Comparison of ENCODE assay signal across 8 cellular contexts in genomic region chr2:43127208-43127940, GRCh38.
DNase-seq lines count a peak whose midpoint lies in the region; ATAC-seq and TF ChIP-seq lines count a peak whose summit lies in the region.

No MANE protein-coding gene starts in this region.

- no peaks in the 10 kb centered on the region for H3K36me3 Mint-ChIP-seq in activated CD8-positive, alpha-beta T cell treated with anti-CD3 and anti-CD28 coated beads for 36 hours (ENCODE audit: low read depth)
- H3K36me3 Mint-ChIP-seq in endodermal cell (ENCODE audit: low read depth): no peaks in the 10 kb centered on the region
- H3K36me3 Mint-ChIP-seq in natural killer cell treated with Interleukin-12 subunit alpha and Interleukin-12 subunit beta and Interleukin-15 and Interleukin-18, amount 100 ng/mL, for 72 hours: no peaks in the 10 kb centered on the region

- peaks cover 78% of the 10 kb centered on the region for H3K4me1 Mint-ChIP-seq in activated CD8-positive, alpha-beta T cell treated with anti-CD3 and anti-CD28 coated beads for 36 hours (ENCODE audit: low read depth)
- H3K4me1 Mint-ChIP-seq in endodermal cell: peaks cover 5% of the 10 kb centered on the region
- peaks cover 49 to 53% of the 10 kb centered on the region in 2 donors for H3K4me1 Mint-ChIP-seq in natural killer cell treated with Interleukin-12 subunit alpha and Interleukin-12 subunit beta and Interleukin-15 and Interleukin-18, amount 100 ng/mL, for 72 hours (ENCODE audit: low read depth in 2 of 2)

- no peak overlapping the region for H3K9ac ChIP-seq in endodermal cell (ENCODE audit: extremely low read depth, low read length, poor library complexity, severe bottlenecking)

- H3K27ac Mint-ChIP-seq in activated CD8-positive, alpha-beta T cell treated with anti-CD3 and anti-CD28 coated beads for 36 hours: peak overlapping the region; percentile 6
- H3K27ac Mint-ChIP-seq in endodermal cell: no peak overlapping the region
- H3K27ac Mint-ChIP-seq in natural killer cell treated with Interleukin-12 subunit alpha and Interleukin-12 subunit beta and Interleukin-15 and Interleukin-18, amount 100 ng/mL, for 72 hours: peak overlapping the region; percentile 66 to 81

- POLR2A ChIA-PET in GM10248 (lab: Yijun Ruan, JAX): no interaction called here
- POLR2A ChIA-PET in activated CD8-positive, alpha-beta T cell treated with anti-CD3 and anti-CD28 coated beads for 36 hours (lab: Charles Lee): interaction anchor here (0.7 to 20.8 kb wide), 6 partner anchors 9 to 317 kb away, joined by 3 to 549 read pairs (median 4); partner anchors contain the start of gene ZFP36L2

- DNase-seq in GM10248 (ENCODE audit: extremely low spot score) (peak; percentile 82), NAMALWA (ENCODE audit: low spot score) (peak; percentile 71), endodermal cell (peak; percentile 92), suprapubic skin (ENCODE audit: low spot score in 2 of 2) (no peak), cortex of kidney (lab: John Stamatoyannopoulos, UW) (no peak)
- peak; percentile 92 for DNase-seq in activated CD8-positive, alpha-beta T cell treated with anti-CD3 and anti-CD28 coated beads for 36 hours
- peak; percentile 87 for DNase-seq in natural killer cell treated with Interleukin-12 subunit alpha and Interleukin-12 subunit beta and Interleukin-15 and Interleukin-18, amount 100 ng/mL, for 72 hours (ENCODE audit: low spot score)

- no peak overlapping the region for H3K27ac ChIP-seq in endodermal cell (ENCODE audit: low read depth, low read length)
- peak overlapping the region; percentile 53 for H3K27ac ChIP-seq in suprapubic skin

- no peaks in the 10 kb centered on the region for H3K27me3 Mint-ChIP-seq in activated CD8-positive, alpha-beta T cell treated with anti-CD3 and anti-CD28 coated beads for 36 hours
- H3K27me3 Mint-ChIP-seq in endodermal cell (ENCODE audit: insufficient read depth): peaks cover 3% of the 10 kb centered on the region
- no peaks in the 10 kb centered on the region for H3K27me3 Mint-ChIP-seq in natural killer cell treated with Interleukin-12 subunit alpha and Interleukin-12 subunit beta and Interleukin-15 and Interleukin-18, amount 100 ng/mL, for 72 hours

- TF ChIP-seq POLR2A in suprapubic skin (IDR thresholded peaks at IDR 0.05): no peak

- 75 to 94% methylated on average over 14 to 24 of the region's 24 CpGs for WGBS in endodermal cell (ENCODE audit: insufficient coverage in 1 of 2, insufficient read length in 1 of 2), 2 experiments
- 77% methylated on average over 12 of the region's 24 CpGs for WGBS in suprapubic skin

- intact Hi-C loops in activated CD8-positive, alpha-beta T cell treated with anti-CD3 and anti-CD28 coated beads for 36 hours (cut with micrococcal nuclease): loop anchor here (2.0 to 10.0 kb wide), 3 partner anchors 153 to 357 kb away; no protein-coding TSS in a partner anchor

- H3K4me3 ChIP-seq in endodermal cell (ENCODE audit: low read length) (no peak overlapping the region), suprapubic skin (no peak overlapping the region)

- TF ChIP-seq CTCF in GM10248 (IDR thresholded peaks at IDR 0.05; ENCODE audit: control extremely low read depth, extremely low read depth, low read depth, missing control alignments): peak; percentile 76
- TF ChIP-seq CTCF in activated CD8-positive, alpha-beta T cell treated with anti-CD3 and anti-CD28 coated beads for 36 hours (IDR thresholded peaks at IDR 0.05): peak; percentile 94
- TF ChIP-seq CTCF in endodermal cell (conservative IDR thresholded peaks at IDR 0.05): peak; percentile 84
- peak in 1 of 2 donors; percentile 40 for TF ChIP-seq CTCF in suprapubic skin (IDR thresholded peaks at IDR 0.05)

- CTCF ChIA-PET in GM10248 (lab: Yijun Ruan, JAX): interaction anchor here (0.7 to 12.5 kb wide), 20 partner anchors 12 to 470 kb away, joined by 3 to 169 read pairs (median 4); partner anchors contain the start of genes THADA and ZFP36L2
- CTCF ChIA-PET in activated CD8-positive, alpha-beta T cell treated with anti-CD3 and anti-CD28 coated beads for 36 hours (lab: Charles Lee): interaction anchor here (0.8 to 24.5 kb wide), 34 partner anchors 8 to 415 kb away, joined by 3 to 647 read pairs (median 4); partner anchors contain the start of gene ZFP36L2

- TF ChIP-seq EP300 in suprapubic skin (IDR thresholded peaks at IDR 0.05): no peak

- no peaks in the 10 kb centered on the region for H3K9me3 Mint-ChIP-seq in activated CD8-positive, alpha-beta T cell treated with anti-CD3 and anti-CD28 coated beads for 36 hours
- H3K9me3 Mint-ChIP-seq in endodermal cell: no peaks in the 10 kb centered on the region
- no peaks in the 10 kb centered on the region for H3K9me3 Mint-ChIP-seq in natural killer cell treated with Interleukin-12 subunit alpha and Interleukin-12 subunit beta and Interleukin-15 and Interleukin-18, amount 100 ng/mL, for 72 hours

- H3K27me3 ChIP-seq in endodermal cell (ENCODE audit: control insufficient read depth, insufficient read depth, low read length, poor library complexity, severe bottlenecking): no peaks in the 10 kb centered on the region
- no peaks in the 10 kb centered on the region for H3K27me3 ChIP-seq in suprapubic skin

- H3K4me3 Mint-ChIP-seq in activated CD8-positive, alpha-beta T cell treated with anti-CD3 and anti-CD28 coated beads for 36 hours: no peak overlapping the region
- no peak overlapping the region for H3K4me3 Mint-ChIP-seq in endodermal cell
- H3K4me3 Mint-ChIP-seq in natural killer cell treated with Interleukin-12 subunit alpha and Interleukin-12 subunit beta and Interleukin-15 and Interleukin-18, amount 100 ng/mL, for 72 hours: peak overlapping the region; percentile 55

- no peaks in the 10 kb centered on the region for H3K36me3 ChIP-seq in endodermal cell (ENCODE audit: control insufficient read depth, insufficient read depth, low read length)
- H3K36me3 ChIP-seq in suprapubic skin: no peaks in the 10 kb centered on the region

- H3K9me3 ChIP-seq in endodermal cell (ENCODE audit: control insufficient read depth, low read length) (no peaks in the 10 kb centered on the region), suprapubic skin (no peaks in the 10 kb centered on the region)

- H3K4me1 ChIP-seq in endodermal cell (ENCODE audit: control insufficient read depth, insufficient read depth, low read length) (peaks cover 3% of the 10 kb centered on the region), suprapubic skin (peaks cover 47% of the 10 kb centered on the region)

- peak; percentile 26 for ATAC-seq in activated CD8-positive, alpha-beta T cell treated with anti-CD3 and anti-CD28 coated beads for 36 hours
- ATAC-seq in natural killer cell treated with Interleukin-12 subunit alpha and Interleukin-12 subunit beta and Interleukin-15 and Interleukin-18, amount 100 ng/mL, for 72 hours: peak; percentile 66 to 76
- ATAC-seq in HG02973 (IDR thresholded peaks at IDR 0.05; ENCODE audit: unreplicated experiment): no peak

Comparison
In these comparisons a context has a peak if more than half of its experiments do, and no peak if none do; other contexts are left out.
1. DNase-seq: peak in GM10248 (single experiment), NAMALWA (single experiment), activated CD8-positive, alpha-beta T cell treated with anti-CD3 and anti-CD28 coated beads for 36 hours (single experiment), endodermal cell (single experiment) and natural killer cell treated with Interleukin-12 subunit alpha and Interleukin-12 subunit beta and Interleukin-15 and Interleukin-18, amount 100 ng/mL, for 72 hours (single experiment); none in suprapubic skin (0 of 2) and cortex of kidney (single experiment).